Comparison of ENCODE assay signal across 10 cellular contexts in the genomic region with DNA sequence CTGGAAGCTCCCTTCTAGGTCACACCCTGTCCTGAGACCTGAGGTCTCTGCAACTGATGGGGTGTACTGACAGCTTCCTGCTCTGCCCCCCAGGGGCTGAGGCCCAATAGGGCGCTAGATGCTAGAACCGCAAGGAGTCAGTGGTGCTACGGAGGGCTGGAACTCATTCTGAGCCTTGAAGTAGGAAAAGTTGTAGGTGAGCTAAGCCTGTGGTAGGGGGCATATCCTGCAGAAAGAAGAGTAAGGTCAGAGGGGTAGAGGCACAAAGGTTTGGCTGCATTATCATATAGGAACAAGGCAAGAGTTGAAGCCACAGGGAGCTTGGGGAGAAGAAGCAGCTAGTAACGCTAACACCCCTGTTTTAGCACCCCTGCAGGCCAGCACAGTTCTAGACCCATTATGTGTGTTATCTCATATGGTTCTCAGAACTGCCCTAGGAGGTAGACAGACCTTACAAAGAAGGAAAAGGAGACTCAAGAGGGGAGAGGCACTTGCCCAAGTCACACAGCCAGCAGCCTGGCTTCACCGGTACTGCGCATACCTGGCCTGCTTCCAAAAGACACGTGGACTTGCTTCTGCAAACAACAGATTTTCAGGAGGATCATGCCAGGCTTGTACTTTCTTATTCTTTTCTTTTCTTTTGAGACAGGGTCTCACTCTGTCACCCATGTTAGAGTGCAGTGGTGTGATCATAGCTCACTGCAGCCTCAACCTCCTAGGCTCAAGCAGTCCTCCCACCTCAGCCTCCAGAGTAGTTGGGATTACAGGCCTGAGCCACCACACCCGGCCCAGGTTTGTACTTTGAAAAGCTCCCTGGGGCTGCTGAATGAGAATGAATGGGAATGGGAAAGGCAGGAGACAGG.
A peak's percentile ranks its signal among the peaks of the same experiment; 100 is the strongest.
DNase-seq lines count a peak whose midpoint lies in the region; ATAC-seq and TF ChIP-seq lines count a peak whose summit lies in the region.
"Had no signal": no experiment of that assay in that cellular context is flagged by ENCODE, and none has a peak within 500 bp of the region (broad histone marks: within the 10 kb centered on the region; RNA-seq: fewer than 3 reads in every experiment).

No MANE protein-coding gene starts in this region.

- intact Hi-C loops in HCT116 (cut with micrococcal nuclease) (no loop called here), psoas muscle (cut with DNase I) (no loop called here), posterior cingulate gyrus (cut with DNase I) (no loop called here)

- no peak overlapping the region for H3K4me2 ChIP-seq in HCT116 (ENCODE audit: low read length)

- RAD21 ChIA-PET in HCT116 (lab: Charles Lee; ENCODE audit: low non-redundant PET in 1 of 2, low total read pairs in 2 of 2, uncharacterized antibody in 2 of 2, unreplicated experiment in 2 of 2): no interaction called here

- BruUV-seq in HCT116 (replicated peaks; lab: Mats Ljungman, UMichigan): no TSS peak

- H3K4me1 ChIP-seq in HCT116 (ENCODE audit: control insufficient read depth in 1 of 2, insufficient read depth in 2 of 2, low read length in 2 of 2): no peaks in the 10 kb centered on the region
- peaks cover 4 to 43% (median 17%) of the 10 kb centered on the region in 3 donors for H3K4me1 ChIP-seq in gastroesophageal sphincter
- peaks cover 34% of the 10 kb centered on the region for H3K4me1 ChIP-seq in psoas muscle

- H2AFZ ChIP-seq in HCT116 (ENCODE audit: low read depth, low read length, poor library complexity, severe bottlenecking): no peak overlapping the region

- ATAC-seq in HCT116 (0 out of 2 replicates have a peak, but pooled peaks have one; percentile 20), gastroesophageal sphincter (no peak), psoas muscle (peak in 2 of 4 donors; percentile 30 to 60), HG03565 (IDR thresholded peaks at IDR 0.05; ENCODE audit: unreplicated experiment) (no peak)

- H3K79me2 ChIP-seq in HCT116 (ENCODE audit: insufficient read depth, low read length): no peaks in the 10 kb centered on the region

- no peaks in the 10 kb centered on the region for H3K9me2 ChIP-seq in HCT116 (ENCODE audit: insufficient read depth)

- no peak for DNase-seq in HCT116 (ENCODE audit: low read depth, low spot score)
- peak in 1 of 2 donors; percentile 73 for DNase-seq in psoas muscle
- DNase-seq in posterior cingulate gyrus: no peak
- DNase-seq in HCEC 1CT: no peak
- DNase-seq: Kasumi-1, kidney, NCI-H226 had no signal

- no peak overlapping the region for H3K4me3 ChIP-seq in HCT116 (replicated peaks in 1 of 2; ENCODE audit: low read depth in 1 of 2, low read length in 2 of 2)
- no peak overlapping the region for H3K4me3 ChIP-seq in gastroesophageal sphincter
- H3K4me3 ChIP-seq in psoas muscle: no peak overlapping the region

- TF ChIP-seq POLR2A in HCT116 (IDR thresholded peaks at IDR 0.05; ENCODE audit: borderline replicate concordance, extremely low read depth, insufficient read depth, insufficient read length) (no peak), gastroesophageal sphincter (IDR thresholded peaks at IDR 0.05) (no peak)

- CTCF ChIA-PET in HCT116 (lab: Charles Lee): no interaction called here

- H3K9ac ChIP-seq in HCT116 (ENCODE audit: low read length): no peak overlapping the region

- H3K27me3 ChIP-seq in HCT116 (ENCODE audit: insufficient read depth, low read length): no peaks in the 10 kb centered on the region
- no peaks in the 10 kb centered on the region for H3K27me3 ChIP-seq in gastroesophageal sphincter
- H3K27me3 ChIP-seq in psoas muscle (ENCODE audit: insufficient read depth in 3 of 3, low read length in 2 of 3): no peaks in the 10 kb centered on the region

- H4K20me1 ChIP-seq in HCT116 (ENCODE audit: insufficient read depth): no peaks in the 10 kb centered on the region

- H3K9me3 ChIP-seq in HCT116 (ENCODE audit: control insufficient read depth in 1 of 2, insufficient read depth in 1 of 2, low read depth in 1 of 2, low read length in 2 of 2) (no peaks in the 10 kb centered on the region), gastroesophageal sphincter (no peaks in the 10 kb centered on the region), psoas muscle (peaks cover 6% of the 10 kb centered on the region)

- TF ChIP-seq EP300 in gastroesophageal sphincter (IDR thresholded peaks at IDR 0.05): no peak

- no peak for TF ChIP-seq RAD21 in HCT116 (IDR thresholded peaks at IDR 0.05; ENCODE audit: low read depth)

- H3K36me3 ChIP-seq in HCT116 (ENCODE audit: control insufficient read depth in 1 of 2, insufficient read depth in 2 of 2, low read length in 2 of 2): no peaks in the 10 kb centered on the region
- H3K36me3 ChIP-seq in gastroesophageal sphincter: no peaks in the 10 kb centered on the region
- no peaks in the 10 kb centered on the region for H3K36me3 ChIP-seq in psoas muscle (ENCODE audit: insufficient read depth in 1 of 2, low read depth in 1 of 2)

- no peak overlapping the region for H3K27ac ChIP-seq in HCT116 (ENCODE audit: low read depth, low read length)
- peak overlapping the region; percentile 83 for H3K27ac ChIP-seq in VCaP
- H3K27ac ChIP-seq in gastroesophageal sphincter: peak overlapping the region in 3 of 4 donors; percentile 74 to 80 (median 80)
- H3K27ac ChIP-seq in psoas muscle: peak overlapping the region; percentile 84

- 44 to 76% methylated on average over 3 to 8 of the region's 8 CpGs for WGBS in gastroesophageal sphincter (ENCODE audit: low coverage in 1 of 2), 2 donors
- 69 to 75% (median 70%) methylated on average over 8 of the region's 8 CpGs for WGBS in psoas muscle, 3 donors

- TF ChIP-seq CTCF in HCT116 (IDR thresholded peaks at IDR 0.05 in 2 of 3, conservative IDR thresholded peaks at IDR 0.05 in 1 of 3; ENCODE audit: borderline replicate concordance in 1 of 3, insufficient read depth in 1 of 3, low read depth in 2 of 3, low read length in 2 of 3) (no peak), VCaP (conservative IDR thresholded peaks at IDR 0.05) (no peak), gastroesophageal sphincter (IDR thresholded peaks at IDR 0.05) (no peak), psoas muscle (IDR thresholded peaks at IDR 0.05) (no peak)

- POLR2A ChIA-PET in HCT116 (lab: Charles Lee): no interaction called here

TF ChIP-seq in HCT116, 20 proteins besides CTCF, POLR2A, EP300 and RAD21:
- TF ChIP-seq SIN3A (IDR thresholded peaks at IDR 0.05; ENCODE audit: low read depth) (no peak), ZFX (IDR thresholded peaks at IDR 0.05) (no peak), SRF (IDR thresholded peaks at IDR 0.05; ENCODE audit: low read depth) (no peak), ZBTB33 (IDR thresholded peaks at IDR 0.05; ENCODE audit: extremely low read depth, insufficient replicate concordance, low read length) (no peak), EZH2 (IDR thresholded peaks at IDR 0.05) (no peak), TCF7L2 (IDR thresholded peaks at IDR 0.05; ENCODE audit: borderline replicate concordance, extremely low read depth, insufficient read depth, insufficient read length) (no peak), ZNF274 (IDR thresholded peaks at IDR 0.05; ENCODE audit: low read depth, low read length) (no peak), SP1 (IDR thresholded peaks at IDR 0.05; ENCODE audit: low read depth) (no peak), YY1 (IDR thresholded peaks at IDR 0.05; ENCODE audit: extremely low read depth, insufficient replicate concordance, low read depth, low read length) (no peak), JUND (IDR thresholded peaks at IDR 0.05) (no peak), ATF3 (IDR thresholded peaks at IDR 0.05) (no peak), CEBPB (IDR thresholded peaks at IDR 0.05; ENCODE audit: low read depth) (no peak), FOSL1 (IDR thresholded peaks at IDR 0.05; ENCODE audit: low read depth) (no peak)
- TF ChIP-seq, protein P1, sequence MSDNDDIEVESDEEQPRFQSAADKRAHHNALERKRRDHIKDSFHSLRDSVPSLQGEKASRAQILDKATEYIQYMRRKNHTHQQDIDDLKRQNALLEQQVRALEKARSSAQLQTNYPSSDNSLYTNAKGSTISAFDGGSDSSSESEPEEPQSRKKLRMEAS (IDR thresholded peaks at IDR 0.05): no peak
